Comparison of ENCODE assay signal across 8 cellular contexts in the genomic region with DNA sequence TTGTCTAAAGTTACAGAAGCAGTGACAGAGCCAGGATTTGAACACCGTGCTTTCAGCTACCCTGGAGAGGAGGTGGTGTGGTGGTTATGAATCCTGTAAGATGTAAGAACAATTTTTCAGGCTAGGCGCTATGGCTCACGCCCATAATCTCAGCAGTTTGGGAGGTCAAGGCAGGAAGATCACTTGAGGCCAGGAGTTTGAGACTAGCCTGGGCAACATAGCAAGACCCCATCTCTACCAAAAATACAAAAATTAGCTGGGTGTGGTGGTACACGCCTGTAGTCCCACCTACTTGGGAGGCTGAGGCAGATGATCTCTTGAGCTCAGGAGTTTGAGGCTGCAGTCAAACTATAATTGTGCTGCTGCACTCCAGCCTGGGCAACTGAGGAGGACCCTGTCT. TPM values are rescaled to one million over a fixed set of nuclear protein-coding genes. Genes with fewer than 3 reads are reported as not detected.
A peak's percentile ranks its signal among the peaks of the same experiment; 100 is the strongest.
DNase-seq lines count a peak whose midpoint lies in the region; ATAC-seq, FAIRE-seq and TF ChIP-seq lines count a peak whose summit lies in the region.
"Not testable (repeated sequence)": the region's sequence is repeated elsewhere in the genome, so short reads cannot be mapped to it uniquely, and the experiment has no call there.

No MANE protein-coding gene starts in this region.

- CTCF ChIA-PET in HEK293 (lab: Yijun Ruan, JAX) = interaction anchor here (0.6 kb wide), 1 partner anchor 24 kb away, joined by 3 read pairs; no protein-coding TSS in a partner anchor
- CTCF ChIA-PET in K562 (lab: Yijun Ruan, JAX; ENCODE audit: low intra/inter-chr PET ratio); HepG2 (lab: Yijun Ruan, JAX; ENCODE audit: low intra/inter-chr PET ratio, low total read pairs): not testable (repeated sequence)

- H3K27ac ChIP-seq in HEK293 (ENCODE audit: extremely low read depth, low read depth, low read length); K562 (ENCODE audit: extremely low read depth, low read depth, low read length); kidney (ENCODE audit: low read depth in 2 of 2, low read length in 2 of 2); HepG2 (ENCODE audit: extremely low read length, insufficient read depth, low read length); spleen: not testable (repeated sequence)

- FAIRE-seq in K562 (lab: Jason Lieb, UNC); kidney (lab: Jason Lieb, UNC); HepG2 (lab: Jason Lieb, UNC): not testable (repeated sequence)

- not testable (repeated sequence) for H3K4me2 ChIP-seq in K562 (ENCODE audit: insufficient read depth, low read length); HepG2 (ENCODE audit: low read depth, low read length)

- not testable (repeated sequence) for H4K20me1 ChIP-seq in K562 (replicated peaks; ENCODE audit: control insufficient read depth, insufficient read depth, low read length); HepG2 (ENCODE audit: insufficient read depth, low read length)

- H3K27me3 ChIP-seq in K562 (ENCODE audit: control insufficient read depth in 2 of 2, insufficient read depth in 2 of 2, low read length in 2 of 2) = peaks cover 23 to 53% of the 10 kb centered on the region in 2 experiments
- not testable (repeated sequence) for H3K27me3 ChIP-seq in HepG2 (ENCODE audit: control insufficient read depth in 1 of 2, insufficient read depth in 2 of 2, low read length in 2 of 2); spleen (replicated peaks in 1 of 7)

- POLR2A ChIA-PET in HEK293 (lab: Yijun Ruan, JAX); HepG2 (lab: Yijun Ruan, JAX): not testable (repeated sequence)
- POLR2A ChIA-PET in K562 (lab: Yijun Ruan, JAX) = interaction anchor here (1.8 kb wide), 1 partner anchor 10 kb away, joined by 4 read pairs; no protein-coding TSS in a partner anchor

- H3K79me2 ChIP-seq in K562 (ENCODE audit: control insufficient read depth, insufficient read depth, low read length); HepG2 (ENCODE audit: insufficient read depth, low read length): not testable (repeated sequence)

- H3K9me3 ChIP-seq in HEK293 (ENCODE audit: control insufficient read depth, insufficient read depth, low read depth, low read length); K562 (replicated peaks; ENCODE audit: control insufficient read depth, insufficient read depth, low read depth, low read length); kidney (ENCODE audit: control insufficient read depth in 1 of 2, low read length in 2 of 2); HepG2 (ENCODE audit: low read length); spleen: not testable (repeated sequence)

- H3K36me3 Mint-ChIP-seq in activated T-helper 17 cell treated with anti-CD3 and anti-CD28 coated beads, Interleukin-2, amount 50 U/mL, for 72 hours (ENCODE audit: low read depth); chondrocyte (ENCODE audit: low read depth): not testable (repeated sequence)

- not testable (repeated sequence) for TF ChIP-seq RAD21 in K562 (CRISPR knock-in tag; conservative IDR thresholded peaks at IDR 0.05 in 1 of 2, IDR thresholded peaks at IDR 0.05 in 1 of 2); HepG2 (CRISPR knock-in tag; IDR thresholded peaks at IDR 0.05)

- H3K4me1 ChIP-seq in HEK293 (ENCODE audit: control insufficient read depth, insufficient read depth, low read length); K562 (replicated peaks in 1 of 2; ENCODE audit: control insufficient read depth in 2 of 2, insufficient read depth in 2 of 2, low read length in 2 of 2); kidney (ENCODE audit: control insufficient read depth in 1 of 2, insufficient read depth in 1 of 2, low read depth in 1 of 2, low read length in 2 of 2); HepG2 (ENCODE audit: insufficient read depth, low read length); spleen: not testable (repeated sequence)

- intact Hi-C loops in K562 (cut with micrococcal nuclease); cardiac septum (cut with DNase I); kidney (cut with DNase I); HepG2 (cut with micrococcal nuclease; ENCODE audit: unreplicated experiment); spleen (cut with DNase I; ENCODE audit: low total_unique reads): not testable (repeated sequence)

- DNase-seq in K562 (ENCODE audit: extremely low read depth in 1 of 4, low spot score in 3 of 4); HepG2 (ENCODE audit: low spot score): not testable (repeated sequence)
- peak; percentile 7 for DNase-seq in chondrocyte (ENCODE audit: low spot score)
- peak; percentile 24 for DNase-seq in cardiac septum (ENCODE audit: low spot score)
- DNase-seq in kidney = peak; percentile 8
- DNase-seq in spleen = peak; percentile 12

- not testable (repeated sequence) for H3K4me1 Mint-ChIP-seq in activated T-helper 17 cell treated with anti-CD3 and anti-CD28 coated beads, Interleukin-2, amount 50 U/mL, for 72 hours; chondrocyte (ENCODE audit: low read depth)

- not testable (repeated sequence) for H3K4me3 ChIP-seq in HEK293 (ENCODE audit: low read depth, low read length); K562; kidney (ENCODE audit: low read length in 2 of 2); HepG2 (replicated peaks in 1 of 3; ENCODE audit: insufficient read depth in 1 of 3, low read depth in 2 of 3, low read length in 3 of 3); spleen

- not testable (repeated sequence) for H3K9me1 ChIP-seq in K562 (ENCODE audit: control insufficient read depth, insufficient read depth, low read length)

- WGBS in K562 (ENCODE audit: insufficient coverage, low coverage, missing lambda C conversion rate) = 3% methylated on average over 4 of the region's 4 CpGs
- WGBS in HepG2 (ENCODE audit: low lambda C conversion rate) = 46% methylated on average over 2 of the region's 4 CpGs
- 93 to 99% (median 97%) methylated on average over 4 of the region's 4 CpGs for WGBS in spleen, 5 donors

- H3K36me3 ChIP-seq in HEK293 (ENCODE audit: control insufficient read depth in 2 of 2, insufficient read depth in 1 of 2, low read length in 2 of 2); K562 (ENCODE audit: control insufficient read depth, insufficient read depth, low read length); kidney (ENCODE audit: control insufficient read depth in 1 of 2, insufficient read depth in 2 of 2, low read length in 2 of 2); HepG2 (replicated peaks in 1 of 2; ENCODE audit: control insufficient read depth in 1 of 2, insufficient read depth in 2 of 2, low read length in 2 of 2); spleen: not testable (repeated sequence)

- not testable (repeated sequence) for TF ChIP-seq EP300 in K562 (IDR thresholded peaks at IDR 0.05; ENCODE audit: low read length); HepG2 (IDR thresholded peaks at IDR 0.05; ENCODE audit: low read depth in 2 of 2, low read length in 2 of 2); HepG2 (CRISPR knock-in tag; IDR thresholded peaks at IDR 0.05; ENCODE audit: borderline replicate concordance)

- not testable (repeated sequence) for H3K9ac ChIP-seq in K562 (ENCODE audit: insufficient read depth in 1 of 2, low read depth in 2 of 2, low read length in 2 of 2); kidney (ENCODE audit: low read length in 2 of 2); HepG2 (ENCODE audit: insufficient read depth, low read depth, low read length)

- not testable (repeated sequence) for BruUV-seq in K562 (replicated peaks; lab: Mats Ljungman, UMichigan); HepG2 (replicated peaks; lab: Mats Ljungman, UMichigan)

- H3K27me3 Mint-ChIP-seq in activated T-helper 17 cell treated with anti-CD3 and anti-CD28 coated beads, Interleukin-2, amount 50 U/mL, for 72 hours; chondrocyte (ENCODE audit: low read depth): not testable (repeated sequence)

- not testable (repeated sequence) for H2AFZ ChIP-seq in K562 (ENCODE audit: low read depth, low read length); HepG2 (ENCODE audit: low read length)

- ATAC-seq in activated T-helper 17 cell treated with anti-CD3 and anti-CD28 coated beads, Interleukin-2, amount 50 U/mL, for 72 hours (replicated peaks); K562; HepG2: not testable (repeated sequence)

- TF ChIP-seq CTCF in HEK293 (tag by site-specific recombination; IDR thresholded peaks at IDR 0.05); K562 (IDR thresholded peaks at IDR 0.05 in 2 of 3, conservative IDR thresholded peaks at IDR 0.05 in 1 of 3; ENCODE audit: insufficient read depth in 2 of 3, low read depth in 1 of 3, low read length in 3 of 3); chondrocyte (IDR thresholded peaks at IDR 0.05); kidney (IDR thresholded peaks at IDR 0.05; ENCODE audit: borderline replicate concordance, extremely low read depth, insufficient read depth); HepG2 (CRISPR knock-in tag; IDR thresholded peaks at IDR 0.05); spleen (IDR thresholded peaks at IDR 0.05 in 8 of 11, conservative IDR thresholded peaks at IDR 0.05 in 3 of 11): not testable (repeated sequence)

- in situ Hi-C loops in K562 (cut with MboI); HepG2 (cut with HindIII; ENCODE audit: extremely low pct_ligation_motif_present, low pct_unique_long_range_greater_than_20kb): not testable (repeated sequence)

- not testable (repeated sequence) for TF ChIP-seq POLR2A in K562 (conservative IDR thresholded peaks at IDR 0.05); HepG2 (IDR thresholded peaks at IDR 0.05; ENCODE audit: insufficient read depth in 1 of 2, low read depth in 2 of 2, low read length in 2 of 2); spleen (IDR thresholded peaks at IDR 0.05)

- H3K4me3 Mint-ChIP-seq in activated T-helper 17 cell treated with anti-CD3 and anti-CD28 coated beads, Interleukin-2, amount 50 U/mL, for 72 hours; chondrocyte (ENCODE audit: unreplicated experiment): not testable (repeated sequence)

- not testable (repeated sequence) for H3K9me3 Mint-ChIP-seq in activated T-helper 17 cell treated with anti-CD3 and anti-CD28 coated beads, Interleukin-2, amount 50 U/mL, for 72 hours; chondrocyte (ENCODE audit: low read depth)

- peak overlapping the region; percentile 66 for H3K27ac Mint-ChIP-seq in activated T-helper 17 cell treated with anti-CD3 and anti-CD28 coated beads, Interleukin-2, amount 50 U/mL, for 72 hours
- H3K27ac Mint-ChIP-seq in chondrocyte (ENCODE audit: unreplicated experiment) = not testable (repeated sequence)

RNA-seq across cellular contexts. Expression of a gene that starts 48.3 kb away (rescaled TPM):
- total RNA-seq in activated T-helper 17 cell treated with anti-CD3 and anti-CD28 coated beads, Interleukin-2, amount 50 U/mL, for 72 hours = 10 to 100 TPM; 10.9 to 20.7 TPM
- total RNA-seq in K562 (2011; cell fraction: chromatin; rRNA removed; ENCODE audit: low replicate concordance) = 0.23 and 0.60 TPM in 2 replicates
- total RNA-seq in K562 (2011; cell fraction: nucleolus; rRNA removed) = not detected in 2 replicates
- 0.15 and 0.84 TPM in 2 replicates for total RNA-seq in K562 (2011; cell fraction: nucleoplasm; rRNA removed)
- total RNA-seq in K562 (2014; rRNA removed) = not detected in 2 replicates
- 0.18 TPM in 1 of 2 replicates, not detected in the other for total RNA-seq in K562 (2014; rRNA removed; fragmentation: Illumina TruSeq; extraction: Trizol)
- total RNA-seq in K562 (2015; rRNA removed; fragmentation: Illumina TruSeq; extraction: Trizol) = not detected in 2 replicates
- 0.09 and 0.24 TPM in 2 replicates for total RNA-seq in K562 (2021)
- polyA plus RNA-seq in K562 (2011; rRNA removed) = 0.04 TPM in 1 of 2 replicates, not detected in the other
- polyA plus RNA-seq in K562 (2011; cell fraction: cytosol; rRNA removed) = 0.03 and 0.13 TPM in 2 replicates
- polyA plus RNA-seq in K562 (2011; cell fraction: nucleus; rRNA removed) = 0.07 and 0.10 TPM in 2 replicates
- 0.12 and 0.46 TPM in 2 replicates for polyA plus RNA-seq in K562 (2012)
- 0.12 TPM in 2 replicates for polyA plus RNA-seq in K562 (2014; fragmentation: Illumina TruSeq; extraction: Trizol)
- polyA plus RNA-seq in K562 (2014; fragmentation: Nextera tagmentation; extraction: Ambion mirVana) = not detected
- polyA plus RNA-seq in K562 (2014; rRNA removed) = 0.04 and 0.23 TPM in 2 replicates
- polyA minus RNA-seq in K562 (2011; rRNA and poly(A)+ RNA removed) = 0.12 TPM in 1 of 2 replicates, not detected in the other
- polyA minus RNA-seq in K562 (2011; cell fraction: cytosol; rRNA and poly(A)+ RNA removed) = not detected in 2 replicates
- not detected in 2 replicates for polyA minus RNA-seq in K562 (2011; cell fraction: nucleus; rRNA and poly(A)+ RNA removed)
- 31.2 to 36.3 TPM (median 34.7 TPM) in 3 replicates for total RNA-seq in chondrocyte
- 3.2 TPM for total RNA-seq in cardiac septum
- 13.7 TPM for total RNA-seq in kidney
- 1.1 TPM for polyA plus RNA-seq in kidney (ENCODE audit: insufficient read depth, low read depth, low replicate concordance)
- not detected in 2 replicates for total RNA-seq in HepG2 (2016; rRNA removed; fragmentation: Illumina TruSeq; extraction: Trizol)
- total RNA-seq in HepG2 (2016; cell fraction: cytosol; rRNA removed; fragmentation: Illumina TruSeq; extraction: Trizol; ENCODE audit: low read depth) = not detected in 2 replicates
- not detected in 2 replicates for total RNA-seq in HepG2 (2016; cell fraction: insoluble cytoplasmic fraction; rRNA removed; fragmentation: Illumina TruSeq; extraction: Trizol)
- total RNA-seq in HepG2 (2016; cell fraction: membrane; rRNA removed; fragmentation: Illumina TruSeq; extraction: Trizol) = not detected in 2 replicates
- not detected in 2 replicates for total RNA-seq in HepG2 (2016; cell fraction: nucleus; rRNA removed; fragmentation: Illumina TruSeq; extraction: Trizol)
- under 0.01 TPM in 1 of 2 replicates, not detected in the other for polyA plus RNA-seq in HepG2 (2011; rRNA removed)
- 0.01 TPM in 1 of 2 replicates, not detected in the other for polyA plus RNA-seq in HepG2 (2011; cell fraction: cytosol; rRNA removed)
- polyA plus RNA-seq in HepG2 (2011; cell fraction: nucleus; rRNA removed) = 0.07 TPM in 1 of 2 replicates, not detected in the other
- not detected in 2 replicates for polyA plus RNA-seq in HepG2 (2012)
- polyA plus RNA-seq in HepG2 (2016; cell fraction: cytosol; fragmentation: Illumina TruSeq; extraction: Trizol; ENCODE audit: low read depth) = not detected in 2 replicates
- polyA plus RNA-seq in HepG2 (2016; cell fraction: insoluble cytoplasmic fraction; fragmentation: Illumina TruSeq; extraction: Trizol; ENCODE audit: low read depth) = not detected in 2 replicates
- polyA plus RNA-seq in HepG2 (2016; cell fraction: membrane; fragmentation: Illumina TruSeq; extraction: Trizol; ENCODE audit: low read depth) = not detected in 2 replicates
- not detected in 2 replicates for polyA plus RNA-seq in HepG2 (2016; cell fraction: nucleus; fragmentation: Illumina TruSeq; extraction: Trizol; ENCODE audit: insufficient read depth, low read depth)
- polyA minus RNA-seq in HepG2 (2011; rRNA and poly(A)+ RNA removed; ENCODE audit: low replicate concordance) = 5.4 TPM in 1 of 2 replicates, not detected in the other
- polyA minus RNA-seq in HepG2 (2011; cell fraction: cytosol; rRNA and poly(A)+ RNA removed) = 0.09 TPM in 1 of 2 replicates, not detected in the other
- polyA minus RNA-seq in HepG2 (2011; cell fraction: nucleus; rRNA and poly(A)+ RNA removed) = not detected in 2 replicates
- 10 to 100 TPM; 18.9 to 34.5 (median 28.3) TPM for total RNA-seq in spleen
- 1 to 10 TPM; 6.8 to 8.9 (median 7.4) TPM for polyA plus RNA-seq in spleen
